In genomic region chr22:28112130-28112529, GRCh38 we compare ENCODE assay signal across 19 cellular contexts.
DNase-seq lines count a peak whose midpoint lies in the region; ATAC-seq, FAIRE-seq and TF ChIP-seq lines count a peak whose summit lies in the region.
"Had no signal": no experiment of that assay in that cellular context is flagged by ENCODE, and none has a peak within 500 bp of the region (broad histone marks: within the 10 kb centered on the region; RNA-seq: fewer than 3 reads in every experiment).

No MANE protein-coding gene starts in this region.

- POLR2A ChIA-PET in IMR-90 (lab: Charles Lee; ENCODE audit: unreplicated experiment) = no interaction called here

- peak overlapping the region; percentile 86 for H3K14ac ChIP-seq in IMR-90 (replicated peaks; ENCODE audit: low read depth, low read length)

- H3K56ac ChIP-seq in IMR-90 (ENCODE audit: extremely low read depth, insufficient read depth, low read length) = no peak overlapping the region

- H3K36me3 Mint-ChIP-seq in activated naive CD4-positive, alpha-beta T cell treated with anti-CD3 and anti-CD28 coated beads, Interleukin-2, amount 50 U/mL, for 72 hours = no peaks in the 10 kb centered on the region
- H3K36me3 Mint-ChIP-seq: natural killer cell treated with Interleukin-12 subunit alpha and Interleukin-12 subunit beta and Interleukin-15 and Interleukin-18, amount 100 ng/mL, for 72 hours had no signal

- H2BK15ac ChIP-seq in IMR-90 (ENCODE audit: low read depth, low read length) = 0 out of 3 replicates have a peak overlapping the region, but pooled peaks have one; percentile 62

- TF ChIP-seq CTCF in BE2C (IDR thresholded peaks at IDR 0.05; ENCODE audit: low read depth, low read length) (no peak), IMR-90 (conservative IDR thresholded peaks at IDR 0.05; ENCODE audit: low read depth, low read length) (no peak), keratinocyte (optimal IDR thresholded peaks at IDR 0.05 in 1 of 3, IDR thresholded peaks at IDR 0.05 in 1 of 3, conservative IDR thresholded peaks at IDR 0.05 in 1 of 3; ENCODE audit: extremely low read depth in 1 of 3, insufficient read depth in 2 of 3, low read length in 3 of 3) (no peak)

- H4K91ac ChIP-seq in IMR-90 (ENCODE audit: insufficient read depth, low read depth, low read length) = no peak overlapping the region; the same call in 1 of the 2 replicates

- no peak overlapping the region for H3K4me2 ChIP-seq in IMR-90 (ENCODE audit: low read depth, low read length)
- H3K4me2 ChIP-seq in keratinocyte (ENCODE audit: control insufficient read depth, extremely low read depth, insufficient read depth, low read depth, low read length) = no peak overlapping the region
- H3K4me2 ChIP-seq: PC-9 had no signal

- H3K4me1 ChIP-seq in BE2C (peaks cover 8% of the 10 kb centered on the region), IMR-90 (ENCODE audit: control insufficient read depth, insufficient read depth, low read length) (peaks cover 20% of the 10 kb centered on the region), keratinocyte (ENCODE audit: control insufficient read depth, extremely low read depth, insufficient read depth, low read length) (peaks cover 30% of the 10 kb centered on the region)

- DNase-seq in BE2C (no peak), IMR-90 (no peak), keratinocyte (ENCODE audit: low read depth, low spot score) (no peak), renal cortical epithelial cell (ENCODE audit: low read depth) (peak; percentile 51), NCI-H526 treated with DMSO at 0.1 percent for 48 hours (lab: John Stamatoyannopoulos, UW) (no peak)
- no peak for DNase-seq in activated naive CD4-positive, alpha-beta T cell treated with anti-CD3 and anti-CD28 coated beads, Interleukin-2, amount 50 U/mL, for 72 hours (ENCODE audit: low spot score in 2 of 2)
- no peak for DNase-seq in NK-92 treated with Interleukin-12 subunit alpha and Interleukin-12 subunit beta, amount 100 ng/mL, for 24 hours (lab: John Stamatoyannopoulos, UW)
- DNase-seq: glutamatergic neuron, NCI-H1105 treated with DMSO at 0.1 percent for 48 hours, NCI-H2107, PC-9, T-helper 9 cell, upper lobe of left lung had no signal

- H3K23ac ChIP-seq in IMR-90 (ENCODE audit: low read depth, low read length) = peak overlapping the region; percentile 11; the same call in 1 of the 2 replicates

- no CpG with 5 or more reads among the region's 1 CpG for WGBS in IMR-90 (ENCODE audit: extremely low coverage in 2 of 2, insufficient read length in 1 of 2), 2 experiments

- in situ Hi-C loops in IMR-90 (cut with MboI; ENCODE audit: low sequenced_read_pairs) = no loop called here

- 0 out of 2 replicates have a peak, but pooled peaks cover 2% of the 10 kb centered on the region for H3K36me3 ChIP-seq in BE2C
- H3K36me3 ChIP-seq in IMR-90 (ENCODE audit: control insufficient read depth, insufficient read depth, low read length) = peaks cover 9% of the 10 kb centered on the region; the same call in 1 of the 2 replicates
- H3K36me3 ChIP-seq in keratinocyte (ENCODE audit: control insufficient read depth in 2 of 2, extremely low read depth in 1 of 2, insufficient read depth in 2 of 2, low read length in 2 of 2) = no peaks in the 10 kb centered on the region

- no peak overlapping the region for H3K18ac ChIP-seq in IMR-90 (ENCODE audit: low read depth, low read length)

- dilution Hi-C loops in IMR-90 (cut with HindIII; ENCODE audit: low sequenced_read_pairs, unreplicated experiment) (no loop called here), keratinocyte (cut with MboI; ENCODE audit: extremely low pct_ligation_motif_present, low sequenced_read_pairs) (no loop called here)

- no TSS peak for BruUV-seq in IMR-90 (replicated peaks; lab: Mats Ljungman, UMichigan)

- TF ChIP-seq POLR2A in IMR-90 (IDR thresholded peaks at IDR 0.05; ENCODE audit: low read depth, low read length) = no peak

- H3K79me2 ChIP-seq in keratinocyte (ENCODE audit: control insufficient read depth, insufficient read depth, low read length) = no peaks in the 10 kb centered on the region

- H4K8ac ChIP-seq in IMR-90 (ENCODE audit: low read depth in 2 of 2, low read length in 2 of 2) = peak overlapping the region in 1 of 2 experiments; percentile 37; a peak in 1 of 4 replicates

- CTCF ChIA-PET in IMR-90 (lab: Yijun Ruan, JAX) = interaction anchor here (0.5 to 1.4 kb wide), 4 partner anchors 9 to 638 kb away, joined by 3 to 6 read pairs (median 4); no protein-coding TSS in a partner anchor

- H4K5ac ChIP-seq in IMR-90 (ENCODE audit: low read depth, low read length) = no peak overlapping the region

- H3K27ac Mint-ChIP-seq in activated naive CD4-positive, alpha-beta T cell treated with anti-CD3 and anti-CD28 coated beads, Interleukin-2, amount 50 U/mL, for 72 hours = no peak overlapping the region
- H3K27ac Mint-ChIP-seq: natural killer cell treated with Interleukin-12 subunit alpha and Interleukin-12 subunit beta and Interleukin-15 and Interleukin-18, amount 100 ng/mL, for 72 hours; stimulated activated naive CD8-positive, alpha-beta T cell treated with anti-CD3 and anti-CD28 coated beads, Interleukin-15, Interleukin-2, amounts not matched to agents 100 ng/mL and 50 ng/mL, for 24 hours had no signal

- H2BK5ac ChIP-seq in IMR-90 (ENCODE audit: low read depth, low read length, poor library complexity, severe bottlenecking) = no peak overlapping the region

- H3K4me3 ChIP-seq in BE2C (ENCODE audit: low read depth, low read length) (peak overlapping the region; percentile 38; the same call in 1 of the 2 replicates), IMR-90 (ENCODE audit: insufficient read depth, low read depth, low read length) (no peak overlapping the region), keratinocyte (ENCODE audit: control insufficient read depth in 2 of 3, extremely low read depth in 1 of 3, insufficient read depth in 2 of 3, low read depth in 1 of 3, low read length in 3 of 3) (no peak overlapping the region)
- H3K4me3 ChIP-seq: dorsolateral prefrontal cortex, esophagus muscularis mucosa, PC-9, upper lobe of left lung had no signal

- no peak for ATAC-seq in IMR-90 (ENCODE audit: low read depth)
- ATAC-seq in activated naive CD4-positive, alpha-beta T cell treated with anti-CD3 and anti-CD28 coated beads, Interleukin-2, amount 50 U/mL, for 72 hours = no peak
- ATAC-seq: activated CD4-positive, CD25-positive, alpha-beta regulatory T cell treated with anti-CD3 and anti-CD28 coated beads, Interleukin-2, amount 50 U/mL, for 24 hours had no signal

- TF ChIP-seq RAD21 in IMR-90 (IDR thresholded peaks at IDR 0.05; ENCODE audit: low read length) = no peak

- H3K27me3 ChIP-seq in BE2C (no peaks in the 10 kb centered on the region), IMR-90 (ENCODE audit: control insufficient read depth, insufficient read depth, low read length) (no peaks in the 10 kb centered on the region), keratinocyte (ENCODE audit: control insufficient read depth, extremely low read depth, insufficient read depth, low read length) (no peaks in the 10 kb centered on the region)
- H3K27me3 ChIP-seq: dorsolateral prefrontal cortex, esophagus muscularis mucosa, upper lobe of left lung had no signal

- H3K79me1 ChIP-seq in IMR-90 (ENCODE audit: low read depth in 1 of 2, low read length in 2 of 2) = peaks cover 0 to 6% of the 10 kb centered on the region in 2 experiments; a peak in 2 of 4 replicates

- H2BK120ac ChIP-seq in IMR-90 (ENCODE audit: low read depth, low read length) = 0 out of 2 replicates have a peak overlapping the region, but pooled peaks have one; percentile 29

- H2AFZ ChIP-seq in IMR-90 (replicated peaks; ENCODE audit: low read length, poor library complexity) (no peak overlapping the region), keratinocyte (ENCODE audit: control insufficient read depth, low read length) (peak overlapping the region; percentile 24)
- H2AFZ ChIP-seq: PC-9 had no signal

- no peaks in the 10 kb centered on the region for H3K9me3 Mint-ChIP-seq in activated naive CD4-positive, alpha-beta T cell treated with anti-CD3 and anti-CD28 coated beads, Interleukin-2, amount 50 U/mL, for 72 hours
- H3K9me3 Mint-ChIP-seq: natural killer cell treated with Interleukin-12 subunit alpha and Interleukin-12 subunit beta and Interleukin-15 and Interleukin-18, amount 100 ng/mL, for 72 hours; stimulated activated naive CD8-positive, alpha-beta T cell treated with anti-CD3 and anti-CD28 coated beads, Interleukin-15, Interleukin-2, amounts not matched to agents 100 ng/mL and 50 ng/mL, for 24 hours had no signal

- peak overlapping the region; percentile 50; the same call in 1 of the 2 replicates for H2BK20ac ChIP-seq in IMR-90 (ENCODE audit: low read depth, low read length)

- H3K9ac ChIP-seq in IMR-90 (ENCODE audit: low read depth, low read length) (no peak overlapping the region), keratinocyte (ENCODE audit: control insufficient read depth, extremely low read depth, insufficient read depth, low read length) (no peak overlapping the region)

- H3K9me1 ChIP-seq in IMR-90 (ENCODE audit: insufficient read depth, low read length) (peaks cover 22% of the 10 kb centered on the region), keratinocyte (ENCODE audit: control insufficient read depth, extremely low read depth, insufficient read depth, low read length) (no peaks in the 10 kb centered on the region)

- H3K27ac ChIP-seq in IMR-90 (ENCODE audit: insufficient read depth, low read length) (no peak overlapping the region), keratinocyte (ENCODE audit: control insufficient read depth, insufficient read depth, low read length) (no peak overlapping the region)
- H3K27ac ChIP-seq: dorsolateral prefrontal cortex, PC-9 had no signal

- FAIRE-seq in keratinocyte (lab: Jason Lieb, UNC) = no peak
- FAIRE-seq: H54 had no signal

- H2AK5ac ChIP-seq in IMR-90 (ENCODE audit: low read depth, low read length) = no peak overlapping the region

- H4K20me1 ChIP-seq in IMR-90 (ENCODE audit: insufficient read depth, low read length) (peaks cover 3% of the 10 kb centered on the region; the same call in 1 of the 2 replicates), keratinocyte (ENCODE audit: control insufficient read depth, extremely low read depth, insufficient read depth, low read length) (no peaks in the 10 kb centered on the region)

- H3K4ac ChIP-seq in IMR-90 (ENCODE audit: low read depth, low read length) = no peak overlapping the region; the same call in 1 of the 2 replicates

- no peak overlapping the region for H2AK9ac ChIP-seq in IMR-90 (replicated peaks; ENCODE audit: low read depth, low read length, poor library complexity)

- intact Hi-C loops in IMR-90 (cut with micrococcal nuclease) = loop anchor here (10.0 kb wide), 1 partner anchor 483 kb away; no protein-coding TSS in a partner anchor

- H3K9me3 ChIP-seq in BE2C = no peaks in the 10 kb centered on the region
- no peaks in the 10 kb centered on the region for H3K9me3 ChIP-seq in IMR-90 (ENCODE audit: control insufficient read depth, insufficient read depth, low read length)
- no peaks in the 10 kb centered on the region for H3K9me3 ChIP-seq in keratinocyte (ENCODE audit: control insufficient read depth, low read depth, low read length)
- H3K9me3 ChIP-seq: esophagus muscularis mucosa, upper lobe of left lung had no signal

TF ChIP-seq in IMR-90, 13 proteins besides CTCF, POLR2A, EP300 and RAD21 (continues in another document):
- TF ChIP-seq MXI1 (IDR thresholded peaks at IDR 0.05; ENCODE audit: borderline replicate concordance, low read depth, low read length) (no peak), CEBPB (IDR thresholded peaks at IDR 0.05; ENCODE audit: low read depth, low read length) (no peak), CHD1 (IDR thresholded peaks at IDR 0.05; ENCODE audit: low read depth, low read length) (no peak)
